In the genomic region with DNA sequence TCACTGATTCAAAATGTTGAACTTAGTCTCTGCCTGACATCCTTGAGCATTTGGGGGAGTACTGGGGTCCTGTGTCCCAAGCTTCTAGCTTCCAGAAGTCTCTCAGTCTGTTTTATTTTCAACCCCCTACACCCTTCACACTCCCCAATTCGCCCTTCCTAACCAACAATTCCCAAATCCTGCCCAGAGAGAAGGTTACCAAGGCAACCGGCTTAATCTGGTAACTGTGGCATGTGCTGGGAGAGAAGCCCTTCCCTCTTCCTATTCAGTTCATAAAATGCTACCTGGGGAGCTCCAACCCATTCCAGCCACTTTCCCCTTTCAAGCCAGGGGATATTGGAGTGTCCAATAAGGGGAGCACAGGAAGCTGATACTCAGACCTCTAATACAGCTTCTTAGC, we compare ENCODE assay signal across 1 cellular context.
TF ChIP-seq lines count a peak whose summit lies in the region.

No MANE protein-coding gene starts in this region.

TF ChIP-seq in HepG2, 621 proteins besides CTCF, POLR2A, EP300 and RAD21:
- TF ChIP-seq ZNF17 (CRISPR knock-in tag; IDR thresholded peaks at IDR 0.05) (no peak), ZBED4 (CRISPR knock-in tag; IDR thresholded peaks at IDR 0.05; ENCODE audit: borderline replicate concordance) (no peak), NFKBIZ (CRISPR knock-in tag; IDR thresholded peaks at IDR 0.05) (no peak), SP1 (IDR thresholded peaks at IDR 0.05) (no peak), SP1 (CRISPR knock-in tag; IDR thresholded peaks at IDR 0.05) (no peak)
TF ChIP-seq in HepG2: peak in this region for 0.
